ENCODE assay signal across 17 cellular contexts in genomic region chr12:47735649-47736048, GRCh38. TPM values are rescaled to one million over a fixed set of nuclear protein-coding genes. Genes with fewer than 3 reads are reported as not detected.
A peak's percentile ranks its signal among the peaks of the same experiment; 100 is the strongest.
DNase-seq lines count a peak whose midpoint lies in the region; ATAC-seq and TF ChIP-seq lines count a peak whose summit lies in the region.
"Had no signal": no experiment of that assay in that cellular context is flagged by ENCODE, and none has a peak within 500 bp of the region (broad histone marks: within the 10 kb centered on the region; RNA-seq: fewer than 3 reads in every experiment).

No MANE protein-coding gene starts in this region.

- H3K4me3 ChIP-seq in left ventricle myocardium inferior: no peak overlapping the region
- H3K4me3 ChIP-seq in gastrocnemius medialis: no peak overlapping the region
- no peak overlapping the region for H3K4me3 ChIP-seq in urinary bladder (ENCODE audit: low read depth, low read length)
- H3K4me3 ChIP-seq in foreskin fibroblast (ENCODE audit: low read depth in 1 of 2, low read length in 2 of 2): no peak overlapping the region
- H3K4me3 ChIP-seq: GM12878 had no signal

- WGBS in urinary bladder: 85% methylated on average over 11 of the region's 11 CpGs

- ATAC-seq in Right ventricle myocardium superior (ENCODE audit: poor library complexity) (no peak), gastrocnemius medialis (no peak)
- ATAC-seq: CD8-positive, alpha-beta T cell; GM12878 had no signal

- DNase-seq in Right ventricle myocardium superior (peak; percentile 51), cardiac septum (ENCODE audit: low spot score) (no peak), left ventricle myocardium inferior (no peak), gastrocnemius medialis (no peak), nucleus accumbens (lab: John Stamatoyannopoulos, UW) (no peak), foreskin fibroblast (no peak), SW 1271 (lab: John Stamatoyannopoulos, UW) (no peak)
- DNase-seq: 8988T; activated CD4-positive, alpha-beta memory T cell treated with anti-CD3 and anti-CD28 coated beads for 36 hours; activated effector memory CD4-positive, alpha-beta T cell treated with Interleukin-2 at 50 U/mL for 16 hours; CD8-positive, alpha-beta T cell; EL; kidney glomerular epithelial cell; NCI-H2227 treated with DMSO at 0.1 percent for 48 hours had no signal

- intact Hi-C loops in Right ventricle myocardium superior (cut with DNase I) (no loop called here), cardiac septum (cut with DNase I) (no loop called here), left ventricle myocardium inferior (cut with micrococcal nuclease) (no loop called here), gastrocnemius medialis (cut with DNase I; ENCODE audit: low total_unique reads) (no loop called here)

- no peaks in the 10 kb centered on the region for H3K27me3 ChIP-seq in left ventricle myocardium inferior (ENCODE audit: low read depth)
- no peaks in the 10 kb centered on the region for H3K27me3 ChIP-seq in gastrocnemius medialis

- H3K9me3 ChIP-seq in left ventricle myocardium inferior (replicated peaks) (no peaks in the 10 kb centered on the region), gastrocnemius medialis (no peaks in the 10 kb centered on the region)

- in situ Hi-C loops in gastrocnemius medialis (cut with MboI; ENCODE audit: low sequenced_read_pairs in 4 of 4): loop anchor here in 2 of 4 donors (25.0 kb wide), 1 partner anchor 102 kb away; no protein-coding TSS in a partner anchor

- no peak for TF ChIP-seq CTCF in left ventricle myocardium inferior (IDR thresholded peaks at IDR 0.05; ENCODE audit: borderline replicate concordance)
- TF ChIP-seq CTCF in gastrocnemius medialis (IDR thresholded peaks at IDR 0.05 in 4 of 5, conservative IDR thresholded peaks at IDR 0.05 in 1 of 5): no peak
- no peak for TF ChIP-seq CTCF in foreskin fibroblast (IDR thresholded peaks at IDR 0.05; ENCODE audit: low read depth, low read length)

- peak overlapping the region; percentile 92 for H3K27ac ChIP-seq in left ventricle myocardium inferior (replicated peaks)
- peak overlapping the region; percentile 61 to 79 (median 64) for H3K27ac ChIP-seq in gastrocnemius medialis
- H3K27ac ChIP-seq in urinary bladder (ENCODE audit: low read depth): peak overlapping the region; percentile 11

- no peak for TF ChIP-seq POLR2A in gastrocnemius medialis (IDR thresholded peaks at IDR 0.05)

- H3K4me1 ChIP-seq in left ventricle myocardium inferior: peaks cover 99% of the 10 kb centered on the region
- H3K4me1 ChIP-seq in gastrocnemius medialis: peaks cover 49 to 52% of the 10 kb centered on the region in 2 donors
- no peaks in the 10 kb centered on the region for H3K4me1 ChIP-seq in urinary bladder (ENCODE audit: insufficient read depth)

- H3K36me3 ChIP-seq in left ventricle myocardium inferior (no peaks in the 10 kb centered on the region), gastrocnemius medialis (no peaks in the 10 kb centered on the region), urinary bladder (ENCODE audit: insufficient read depth) (no peaks in the 10 kb centered on the region)

RNA-seq across cellular contexts. Expression of gene ENDOU, which starts 10.4 kb away (rescaled TPM):
- total RNA-seq in Right ventricle myocardium superior (0.11 TPM), cardiac septum (0.24 TPM), left ventricle myocardium inferior (0.49 TPM), gastrocnemius medialis (under 1 TPM in 1 of 4 donors, not detected in 3; 0.16 TPM), urinary bladder (not detected)
- polyA plus RNA-seq in urinary bladder: 1.4 TPM
- total RNA-seq: activated CD4-positive, alpha-beta memory T cell treated with anti-CD3 and anti-CD28 coated beads for 36 hours had no signal
- polyA plus RNA-seq: IgD-negative memory B cell had no signal

RNA-seq across cellular contexts. Expression of gene RAPGEF3, which starts 23.0 kb away (rescaled TPM):
- total RNA-seq in Right ventricle myocardium superior: 30.6 TPM
- 26.3 TPM for total RNA-seq in cardiac septum
- total RNA-seq in left ventricle myocardium inferior: 34.8 TPM
- total RNA-seq in gastrocnemius medialis: 10 to 100 TPM; 17.0 to 27.0 (median 22.3) TPM
- total RNA-seq in urinary bladder: 17.2 TPM
- 38.7 TPM for polyA plus RNA-seq in urinary bladder

RNA-seq across cellular contexts. Expression of gene RPAP3, which starts 29.8 kb away (rescaled TPM):
- total RNA-seq in Right ventricle myocardium superior (22.7 TPM), cardiac septum (21.0 TPM), left ventricle myocardium inferior (24.2 TPM), gastrocnemius medialis (10 to 100 TPM; 15.1 to 24.8 (median 20.5) TPM), urinary bladder (29.4 TPM)
- polyA plus RNA-seq in urinary bladder: 15.5 TPM

RNA-seq across cellular contexts. Expression of gene SLC48A1, which starts 37.4 kb away (rescaled TPM):
- total RNA-seq in Right ventricle myocardium superior: 26.8 TPM
- 20.7 TPM for total RNA-seq in cardiac septum
- total RNA-seq in left ventricle myocardium inferior: 25.3 TPM
- total RNA-seq in gastrocnemius medialis: 10 to 100 TPM; 28.3 to 62.6 (median 45.6) TPM
- 8.6 TPM for total RNA-seq in urinary bladder
- polyA plus RNA-seq in urinary bladder: 31.1 TPM

Comparison
In these comparisons a context has a peak if more than half of its experiments do, and no peak if none do; other contexts are left out.
1. H3K27ac ChIP-seq: peak in every context shown above with its lines; median percentile 92 in left ventricle myocardium inferior; 64 in gastrocnemius medialis; 11 in urinary bladder.